Comparison of ENCODE assay signal across 10 cellular contexts in the genomic region with DNA sequence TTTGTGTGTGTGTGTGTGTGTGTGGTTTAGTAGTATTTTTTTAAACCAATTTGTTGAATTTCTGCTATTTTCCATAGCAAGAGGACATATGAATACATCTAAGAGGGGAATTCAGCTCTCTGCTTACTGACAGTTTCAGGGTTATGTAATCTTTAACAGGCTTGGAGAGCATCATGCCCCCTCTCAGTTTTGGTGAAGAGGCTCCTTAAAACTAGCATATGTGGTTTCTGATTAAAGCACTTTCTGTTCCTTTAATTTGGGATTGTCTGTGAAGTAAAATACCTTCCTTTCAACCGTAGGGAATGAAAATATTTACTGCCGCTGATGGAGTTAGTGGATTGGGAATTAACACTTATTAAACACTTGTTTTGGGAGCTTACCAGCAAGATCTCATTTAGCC. TPM values are rescaled to one million over a fixed set of nuclear protein-coding genes. Genes with fewer than 3 reads are reported as not detected.
DNase-seq lines count a peak whose midpoint lies in the region; ATAC-seq and TF ChIP-seq lines count a peak whose summit lies in the region.
"Had no signal": no experiment of that assay in that cellular context is flagged by ENCODE, and none has a peak within 500 bp of the region (broad histone marks: within the 10 kb centered on the region; RNA-seq: fewer than 3 reads in every experiment).

No MANE protein-coding gene starts in this region.

- POLR2A ChIA-PET in activated CD4-positive, alpha-beta memory T cell treated with anti-CD3 and anti-CD28 coated beads, Interleukin-2, amount 10 ng/mL, durations not matched to agents 7 days and 5 days (lab: Charles Lee): interaction anchor here (0.7 to 14.9 kb wide), 8 partner anchors 10 to 285 kb away, joined by 3 to 374 read pairs (median 4); a partner anchor contains a TSS
- POLR2A ChIA-PET in naive thymus-derived CD4-positive, alpha-beta T cell (lab: Charles Lee): interaction anchor here (0.5 to 5.2 kb wide), 12 partner anchors 9 to 399 kb away, joined by 3 to 101 read pairs (median 4); a partner anchor contains a TSS

- TF ChIP-seq CTCF in DOHH2 (IDR thresholded peaks at IDR 0.05; ENCODE audit: low read depth, low read length, poor library complexity, severe bottlenecking): no peak
- no peak for TF ChIP-seq CTCF in upper lobe of left lung (IDR thresholded peaks at IDR 0.05)

- H3K4me1 Mint-ChIP-seq in activated CD4-positive, alpha-beta memory T cell treated with anti-CD3 and anti-CD28 coated beads, Interleukin-2, amount 10 ng/mL, durations not matched to agents 7 days and 5 days: peaks cover 75% of the 10 kb centered on the region
- H3K4me1 Mint-ChIP-seq in naive thymus-derived CD4-positive, alpha-beta T cell: peaks cover 50 to 91% (median 75%) of the 10 kb centered on the region in 7 donors

- no peaks in the 10 kb centered on the region for H3K9me3 Mint-ChIP-seq in activated CD4-positive, alpha-beta memory T cell treated with anti-CD3 and anti-CD28 coated beads, Interleukin-2, amount 10 ng/mL, durations not matched to agents 7 days and 5 days
- H3K9me3 Mint-ChIP-seq in naive thymus-derived CD4-positive, alpha-beta T cell: peaks cover 0 to 3% (median 0%) of the 10 kb centered on the region in 11 donors
- H3K9me3 Mint-ChIP-seq: activated CD4-positive, alpha-beta T cell treated with anti-CD3 and anti-CD28 coated beads, Interleukin-2, amount 10 ng/mL, durations not matched to agents 7 days and 5 days had no signal

- peaks cover 13% of the 10 kb centered on the region for H3F3A ChIP-seq in DOHH2 (ENCODE audit: control insufficient read depth, insufficient read depth)

- H3K27ac ChIP-seq in DOHH2 (ENCODE audit: low read depth, low read length): 0 out of 2 replicates have a peak overlapping the region, but pooled peaks have one; percentile 81
- peak overlapping the region; percentile 88 for H3K27ac ChIP-seq in naive thymus-derived CD4-positive, alpha-beta T cell (ENCODE audit: low read depth, low read length)
- peak overlapping the region in 2 of 4 donors; percentile 91 to 94 for H3K27ac ChIP-seq in upper lobe of left lung

- peak overlapping the region; percentile 80 for H3K4me2 ChIP-seq in DOHH2 (ENCODE audit: low read length)

- no peak for TF ChIP-seq POLR2A in upper lobe of left lung (IDR thresholded peaks at IDR 0.05)

- no peak for TF ChIP-seq EP300 in upper lobe of left lung (IDR thresholded peaks at IDR 0.05)

- DNase-seq in activated CD4-positive, alpha-beta memory T cell treated with anti-CD3 and anti-CD28 coated beads, Interleukin-2, amount 10 ng/mL, durations not matched to agents 7 days and 5 days: no peak
- peak in 1 of 9 donors; percentile 28 for DNase-seq in naive thymus-derived CD4-positive, alpha-beta T cell
- no peak for DNase-seq in NCI-H82 (lab: John Stamatoyannopoulos, UW)
- DNase-seq in upper lobe of left lung: no peak
- no peak for DNase-seq in left colon
- DNase-seq: activated CD4-positive, alpha-beta T cell treated with anti-CD3 and anti-CD28 coated beads, Interleukin-2, amount 10 ng/mL, durations not matched to agents 7 days and 5 days; cerebellar nuclear complex had no signal

- H3K4me1 ChIP-seq in DOHH2 (ENCODE audit: control insufficient read depth, low read length) (peaks cover 62% of the 10 kb centered on the region), upper lobe of left lung (peaks cover 33 to 42% (median 36%) of the 10 kb centered on the region in 4 donors)
- H3K4me1 ChIP-seq in naive thymus-derived CD4-positive, alpha-beta T cell (ENCODE audit: control insufficient read depth in 2 of 2, insufficient read depth in 2 of 2, low read length in 2 of 2): peaks cover 13 to 40% of the 10 kb centered on the region in 2 donors

- H3K4me3 ChIP-seq in DOHH2 (ENCODE audit: low read length): peak overlapping the region; percentile 78
- no peak overlapping the region for H3K4me3 ChIP-seq in naive thymus-derived CD4-positive, alpha-beta T cell (ENCODE audit: low read length)
- H3K4me3 ChIP-seq in upper lobe of left lung: no peak overlapping the region

- ATAC-seq in GM21717 (IDR thresholded peaks at IDR 0.05; ENCODE audit: unreplicated experiment) (peak; percentile 19), HG03378 (IDR thresholded peaks at IDR 0.05; ENCODE audit: unreplicated experiment) (no peak), upper lobe of left lung (ENCODE audit: low FRiP score in 2 of 2) (no peak), left colon (no peak)
- ATAC-seq in naive thymus-derived CD4-positive, alpha-beta T cell: no peak

- 45 to 51% methylated on average over 2 of the region's 2 CpGs for WGBS in upper lobe of left lung, 2 donors

- CTCF ChIA-PET in activated CD4-positive, alpha-beta memory T cell treated with anti-CD3 and anti-CD28 coated beads, Interleukin-2, amount 10 ng/mL, durations not matched to agents 7 days and 5 days (lab: Charles Lee): interaction anchor here (1.0 to 4.9 kb wide), 5 partner anchors 20 to 399 kb away, joined by 3 to 36 read pairs (median 5); a partner anchor contains a TSS
- CTCF ChIA-PET in naive thymus-derived CD4-positive, alpha-beta T cell (lab: Charles Lee): interaction anchor here (0.8 to 1.5 kb wide), 4 partner anchors 20 to 395 kb away, joined by 3 to 7 read pairs (median 4); no protein-coding TSS in a partner anchor

- H3K27me3 ChIP-seq in DOHH2 (ENCODE audit: control insufficient read depth, low read length) (no peaks in the 10 kb centered on the region), upper lobe of left lung (no peaks in the 10 kb centered on the region)
- H3K27me3 ChIP-seq in naive thymus-derived CD4-positive, alpha-beta T cell (ENCODE audit: control insufficient read depth in 2 of 2, insufficient read depth in 2 of 2, low read length in 2 of 2): no peaks in the 10 kb centered on the region

- H4K20me1 ChIP-seq in DOHH2 (ENCODE audit: control insufficient read depth, insufficient read depth, low read depth, low read length): no peaks in the 10 kb centered on the region

- peak overlapping the region; percentile 82 for H3K4me3 Mint-ChIP-seq in activated CD4-positive, alpha-beta memory T cell treated with anti-CD3 and anti-CD28 coated beads, Interleukin-2, amount 10 ng/mL, durations not matched to agents 7 days and 5 days
- peak overlapping the region in 9 of 10 donors; percentile 83 to 97 (median 93) for H3K4me3 Mint-ChIP-seq in naive thymus-derived CD4-positive, alpha-beta T cell

- intact Hi-C loops in naive thymus-derived CD4-positive, alpha-beta T cell (cut with micrococcal nuclease): loop anchor here (1.0 to 5.0 kb wide), 5 partner anchors 7 to 1338 kb away; a partner anchor contains a TSS
- intact Hi-C loops in left colon (cut with DNase I, micrococcal nuclease): no loop called here

- H3K27ac Mint-ChIP-seq in activated CD4-positive, alpha-beta memory T cell treated with anti-CD3 and anti-CD28 coated beads, Interleukin-2, amount 10 ng/mL, durations not matched to agents 7 days and 5 days: peak overlapping the region; percentile 90
- peak overlapping the region; percentile 94 to 99 (median 97) for H3K27ac Mint-ChIP-seq in naive thymus-derived CD4-positive, alpha-beta T cell

- no peaks in the 10 kb centered on the region for H3K9me2 ChIP-seq in DOHH2 (replicated peaks; ENCODE audit: control insufficient read depth, low read length)

- peaks cover 69% of the 10 kb centered on the region for H3K79me2 ChIP-seq in DOHH2 (ENCODE audit: control insufficient read depth, low read length)

- H3K27me3 Mint-ChIP-seq in activated CD4-positive, alpha-beta memory T cell treated with anti-CD3 and anti-CD28 coated beads, Interleukin-2, amount 10 ng/mL, durations not matched to agents 7 days and 5 days: no peaks in the 10 kb centered on the region
- no peaks in the 10 kb centered on the region for H3K27me3 Mint-ChIP-seq in naive thymus-derived CD4-positive, alpha-beta T cell
- H3K27me3 Mint-ChIP-seq: activated CD4-positive, alpha-beta T cell treated with anti-CD3 and anti-CD28 coated beads, Interleukin-2, amount 10 ng/mL, durations not matched to agents 7 days and 5 days had no signal

- H3K9me3 ChIP-seq in DOHH2 (ENCODE audit: control insufficient read depth, insufficient read depth, low read length): no peaks in the 10 kb centered on the region
- H3K9me3 ChIP-seq in naive thymus-derived CD4-positive, alpha-beta T cell (ENCODE audit: control insufficient read depth in 2 of 3, low read length in 3 of 3): no peaks in the 10 kb centered on the region
- no peaks in the 10 kb centered on the region for H3K9me3 ChIP-seq in upper lobe of left lung

- H3K36me3 ChIP-seq in DOHH2 (ENCODE audit: control insufficient read depth, low read length) (peaks cover 31% of the 10 kb centered on the region), upper lobe of left lung (no peaks in the 10 kb centered on the region)
- no peaks in the 10 kb centered on the region for H3K36me3 ChIP-seq in naive thymus-derived CD4-positive, alpha-beta T cell (ENCODE audit: control insufficient read depth in 2 of 3, insufficient read depth in 3 of 3, low read length in 3 of 3)

- peaks cover 29% of the 10 kb centered on the region for H3K36me3 Mint-ChIP-seq in activated CD4-positive, alpha-beta memory T cell treated with anti-CD3 and anti-CD28 coated beads, Interleukin-2, amount 10 ng/mL, durations not matched to agents 7 days and 5 days (ENCODE audit: low read depth)
- peaks cover 0 to 41% (median 7%) of the 10 kb centered on the region in 5 donors for H3K36me3 Mint-ChIP-seq in naive thymus-derived CD4-positive, alpha-beta T cell

RNA-seq across cellular contexts. Expression of a gene that starts 19.4 kb away (rescaled TPM):
- total RNA-seq in activated CD4-positive, alpha-beta memory T cell treated with anti-CD3 and anti-CD28 coated beads, Interleukin-2, amount 10 ng/mL, durations not matched to agents 7 days and 5 days: 10 to 100 TPM; 76.5 to 81.3 TPM
- 100 to 1,000 TPM; 108 to 913 (median 140) TPM for total RNA-seq in naive thymus-derived CD4-positive, alpha-beta T cell
- 10 to 100 TPM; 21.0 to 30.8 TPM for polyA plus RNA-seq in naive thymus-derived CD4-positive, alpha-beta T cell
- 100 to 1,000 TPM in 3 of 6 donors, 10 to 100 TPM in 3; 76.1 to 270 (median 106) TPM for total RNA-seq in upper lobe of left lung
- 100 to 1,000 TPM in 1 of 2 donors, 10 to 100 TPM in 1; 86.5 to 170 TPM for total RNA-seq in left colon

RNA-seq across cellular contexts. Expression of a gene that starts 50.9 kb away (rescaled TPM):
- total RNA-seq in activated CD4-positive, alpha-beta memory T cell treated with anti-CD3 and anti-CD28 coated beads, Interleukin-2, amount 10 ng/mL, durations not matched to agents 7 days and 5 days: 10 to 100 TPM; 22.4 to 23.6 TPM
- 10 to 100 TPM; 25.9 to 48.7 (median 35.5) TPM for total RNA-seq in naive thymus-derived CD4-positive, alpha-beta T cell
- polyA plus RNA-seq in naive thymus-derived CD4-positive, alpha-beta T cell: 10 to 100 TPM; 55.7 to 71.0 TPM
- total RNA-seq in upper lobe of left lung: 10 to 100 TPM in 5 of 6 donors, 1 to 10 TPM in 1; 7.2 to 16.8 (median 15.5) TPM
- 1 to 10 TPM; 2.7 to 5.4 TPM for total RNA-seq in left colon

Comparison
In these comparisons a context has a peak if more than half of its experiments do, and no peak if none do; other contexts are left out.
1. intact Hi-C loops: an anchor here in naive thymus-derived CD4-positive, alpha-beta T cell (1.0 to 5.0 kb wide); none called in left colon.